In genomic region chr11:65530157-65530496, GRCh38 we compare ENCODE assay signal across 10 cellular contexts. TPM values are rescaled to one million over a fixed set of nuclear protein-coding genes. Genes with fewer than 3 reads are reported as not detected.
A peak's percentile ranks its signal among the peaks of the same experiment; 100 is the strongest.
DNase-seq lines count a peak whose midpoint lies in the region; ATAC-seq and TF ChIP-seq lines count a peak whose summit lies in the region.
"Had no signal": no experiment of that assay in that cellular context is flagged by ENCODE, and none has a peak within 500 bp of the region (broad histone marks: within the 10 kb centered on the region; RNA-seq: fewer than 3 reads in every experiment).

No MANE protein-coding gene starts in this region.

- H3K27me3 Mint-ChIP-seq in activated CD4-positive, alpha-beta T cell treated with anti-CD3 and anti-CD28 coated beads for 36 hours: no peaks in the 10 kb centered on the region
- H3K27me3 Mint-ChIP-seq in osteocyte (ENCODE audit: unreplicated experiment): no peaks in the 10 kb centered on the region
- H3K27me3 Mint-ChIP-seq: brain had no signal

- no peak overlapping the region for H3K27ac Mint-ChIP-seq in activated CD4-positive, alpha-beta T cell treated with anti-CD3 and anti-CD28 coated beads for 36 hours
- no peak overlapping the region for H3K27ac Mint-ChIP-seq in osteocyte (ENCODE audit: unreplicated experiment)
- H3K27ac Mint-ChIP-seq: brain had no signal

- H3K4me3 Mint-ChIP-seq in activated CD4-positive, alpha-beta T cell treated with anti-CD3 and anti-CD28 coated beads for 36 hours: no peak overlapping the region
- no peak overlapping the region for H3K4me3 Mint-ChIP-seq in osteocyte (ENCODE audit: unreplicated experiment)

- TF ChIP-seq CTCF in cardiac fibroblast (IDR thresholded peaks at IDR 0.05; ENCODE audit: low read depth, low read length): peak; percentile 31
- TF ChIP-seq CTCF in osteocyte (IDR thresholded peaks at IDR 0.05): peak; percentile 10

- H3K36me3 Mint-ChIP-seq in activated CD4-positive, alpha-beta T cell treated with anti-CD3 and anti-CD28 coated beads for 36 hours (ENCODE audit: low read depth): peaks cover 33% of the 10 kb centered on the region
- peaks cover 23% of the 10 kb centered on the region for H3K36me3 Mint-ChIP-seq in osteocyte (ENCODE audit: unreplicated experiment)

- peaks cover 22% of the 10 kb centered on the region for H3K4me1 Mint-ChIP-seq in activated CD4-positive, alpha-beta T cell treated with anti-CD3 and anti-CD28 coated beads for 36 hours
- peaks cover 11% of the 10 kb centered on the region for H3K4me1 Mint-ChIP-seq in osteocyte (ENCODE audit: unreplicated experiment)

- DNase-seq in activated CD4-positive, alpha-beta T cell treated with anti-CD3 and anti-CD28 coated beads for 36 hours: peak; percentile 54
- DNase-seq in activated CD4-positive, alpha-beta T cell treated with anti-CD3 and anti-CD28 coated beads for 1 hour: no peak
- peak; percentile 11 for DNase-seq in MV-4-11 (lab: John Stamatoyannopoulos, UW)
- no peak for DNase-seq in cardiac fibroblast (ENCODE audit: low read depth in 2 of 2)
- no peak for DNase-seq in osteocyte (ENCODE audit: extremely low spot score, unreplicated experiment)
- no peak for DNase-seq in GM03348 (ENCODE audit: low spot score)
- no peak for DNase-seq in NCI-H748 (lab: John Stamatoyannopoulos, UW; ENCODE audit: unreplicated experiment)

- peak; percentile 72 for ATAC-seq in activated CD4-positive, alpha-beta T cell treated with anti-CD3 and anti-CD28 coated beads for 36 hours
- no peak for ATAC-seq in GM18867 (IDR thresholded peaks at IDR 0.05; ENCODE audit: unreplicated experiment)

- intact Hi-C loops in activated CD4-positive, alpha-beta T cell treated with anti-CD3 and anti-CD28 coated beads for 36 hours (cut with DNase I, micrococcal nuclease): no loop called here

- no peak overlapping the region for H3K4me3 ChIP-seq in cardiac fibroblast (replicated peaks in 1 of 2; ENCODE audit: low read depth in 2 of 2, low read length in 2 of 2)
- H3K4me3 ChIP-seq: BLaER1 treated with 17β-estradiol and CSF1 and Interleukin-3, amounts not matched to agents 10 nM and 100 nM had no signal

- H3K9me3 Mint-ChIP-seq in activated CD4-positive, alpha-beta T cell treated with anti-CD3 and anti-CD28 coated beads for 36 hours (ENCODE audit: low read depth): no peaks in the 10 kb centered on the region
- no peaks in the 10 kb centered on the region for H3K9me3 Mint-ChIP-seq in osteocyte (ENCODE audit: unreplicated experiment)
- H3K9me3 Mint-ChIP-seq: brain had no signal

- CTCF ChIA-PET in activated CD4-positive, alpha-beta T cell treated with anti-CD3 and anti-CD28 coated beads for 36 hours (lab: Charles Lee): interaction anchor here (0.5 to 2.0 kb wide), 7 partner anchors 8 to 536 kb away, joined by 3 to 4 read pairs (median 3); no protein-coding TSS in a partner anchor

- POLR2A ChIA-PET in activated CD4-positive, alpha-beta T cell treated with anti-CD3 and anti-CD28 coated beads for 36 hours (lab: Charles Lee): interaction anchor here (1.2 kb wide), 1 partner anchor 114 kb away, joined by 3 read pairs; no protein-coding TSS in a partner anchor

RNA-seq across cellular contexts. Expression of gene SCYL1, which starts 5.2 kb away (rescaled TPM):
- 10 to 100 TPM; 66.5 to 78.8 TPM for total RNA-seq in activated CD4-positive, alpha-beta T cell treated with anti-CD3 and anti-CD28 coated beads for 36 hours
- 103 and 104 TPM in 2 replicates for total RNA-seq in osteocyte

RNA-seq across cellular contexts. Expression of gene LTBP3, which starts 28.0 kb away (rescaled TPM):
- total RNA-seq in activated CD4-positive, alpha-beta T cell treated with anti-CD3 and anti-CD28 coated beads for 36 hours: 10 to 100 TPM; 57.8 to 72.7 TPM
- total RNA-seq in osteocyte: 219 and 256 TPM in 2 replicates

RNA-seq across cellular contexts. Expression of gene MALAT1, which starts 31.3 kb away (rescaled TPM):
- total RNA-seq in activated CD4-positive, alpha-beta T cell treated with anti-CD3 and anti-CD28 coated beads for 36 hours: 1,000 to 10,000 TPM; 7,016 to 9,748 TPM
- 11,843 and 16,538 TPM in 2 replicates for total RNA-seq in osteocyte

RNA-seq across cellular contexts. Expression of gene ZNRD2, which starts 40.1 kb away (rescaled TPM):
- 10 to 100 TPM; 50.7 to 56.4 TPM for total RNA-seq in activated CD4-positive, alpha-beta T cell treated with anti-CD3 and anti-CD28 coated beads for 36 hours
- 31.3 and 32.7 TPM in 2 replicates for total RNA-seq in osteocyte

RNA-seq across cellular contexts. Expression of gene FAM89B, which starts 42.2 kb away (rescaled TPM):
- 10 to 100 TPM; 12.8 to 22.7 TPM for total RNA-seq in activated CD4-positive, alpha-beta T cell treated with anti-CD3 and anti-CD28 coated beads for 36 hours
- total RNA-seq in osteocyte: 84.2 and 92.1 TPM in 2 replicates

Comparison
In these comparisons a context has a peak if more than half of its experiments do, and no peak if none do; other contexts are left out.
1. DNase-seq: peak in activated CD4-positive, alpha-beta T cell treated with anti-CD3 and anti-CD28 coated beads for 36 hours (single experiment) and MV-4-11 (single experiment); none in activated CD4-positive, alpha-beta T cell treated with anti-CD3 and anti-CD28 coated beads for 1 hour (single experiment), cardiac fibroblast (0 of 2), osteocyte (single experiment), GM03348 (single experiment) and NCI-H748 (single experiment).